In genomic region chr4:144338834-144339233, GRCh38 we compare ENCODE assay signal across 18 cellular contexts.
DNase-seq lines count a peak whose midpoint lies in the region; ATAC-seq and TF ChIP-seq lines count a peak whose summit lies in the region.
"Had no signal": no experiment of that assay in that cellular context is flagged by ENCODE, and none has a peak within 500 bp of the region (broad histone marks: within the 10 kb centered on the region; RNA-seq: fewer than 3 reads in every experiment).

No MANE protein-coding gene starts in this region.

- no peak for TF ChIP-seq CTCF in Loucy (conservative IDR thresholded peaks at IDR 0.05; ENCODE audit: low read length)
- TF ChIP-seq CTCF in progenitor cell of endocrine pancreas (IDR thresholded peaks at IDR 0.05; ENCODE audit: unreplicated experiment) = no peak
- no peak for TF ChIP-seq CTCF in upper lobe of left lung (IDR thresholded peaks at IDR 0.05)
- no peak for TF ChIP-seq CTCF in lower lobe of right lung (IDR thresholded peaks at IDR 0.05)

- WGBS in upper lobe of left lung, 2 donors = 85 to 91% methylated on average over 2 of the region's 2 CpGs

- peak overlapping the region; percentile 3 for H3K9ac ChIP-seq in Loucy (ENCODE audit: low read depth, low read length, poor library complexity, severe bottlenecking)

- no peak overlapping the region for H3K27ac ChIP-seq in upper lobe of left lung
- H3K27ac ChIP-seq in lower lobe of right lung = no peak overlapping the region
- H3K27ac ChIP-seq: 22Rv1, C4-2B, SJCRH30 had no signal

- peaks cover 7% of the 10 kb centered on the region; the same call in 1 of the 2 replicates for H3F3A ChIP-seq in Loucy (ENCODE audit: low read depth)

- ATAC-seq in upper lobe of left lung (ENCODE audit: low FRiP score in 2 of 2) (no peak), lower lobe of right lung (no peak), GM18870 (IDR thresholded peaks at IDR 0.05; ENCODE audit: unreplicated experiment) (no peak)

- H3K4me1 ChIP-seq in Loucy (ENCODE audit: insufficient read depth, low read length, poor library complexity, severe bottlenecking) (peaks cover 49% of the 10 kb centered on the region), upper lobe of left lung (no peaks in the 10 kb centered on the region), lower lobe of right lung (no peaks in the 10 kb centered on the region)

- H3K27ac Mint-ChIP-seq in progenitor cell of endocrine pancreas = peak overlapping the region; percentile 2

- H3K4me3 ChIP-seq in Loucy (ENCODE audit: low read length, poor library complexity, severe bottlenecking) (no peak overlapping the region), upper lobe of left lung (no peak overlapping the region), lower lobe of right lung (no peak overlapping the region)
- H3K4me3 ChIP-seq: SJCRH30 had no signal

- H3K36me3 ChIP-seq in Loucy (ENCODE audit: insufficient read depth, low read length) (no peaks in the 10 kb centered on the region), upper lobe of left lung (no peaks in the 10 kb centered on the region), lower lobe of right lung (no peaks in the 10 kb centered on the region)
- H3K36me3 ChIP-seq: SJCRH30 had no signal

- no peaks in the 10 kb centered on the region for H3K79me2 ChIP-seq in Loucy (ENCODE audit: insufficient read depth, low read length)

- no peaks in the 10 kb centered on the region for H3K9me3 ChIP-seq in Loucy (ENCODE audit: insufficient read depth, low read depth, low read length)
- no peaks in the 10 kb centered on the region for H3K9me3 ChIP-seq in upper lobe of left lung
- no peaks in the 10 kb centered on the region for H3K9me3 ChIP-seq in lower lobe of right lung
- H3K9me3 ChIP-seq: SJCRH30 had no signal

- peak overlapping the region; percentile 51 for H3K4me2 ChIP-seq in Loucy (ENCODE audit: low read depth, low read length, poor library complexity, severe bottlenecking)

- H3K9me2 ChIP-seq in Loucy (replicated peaks; ENCODE audit: low read depth, low read length) = no peaks in the 10 kb centered on the region

- intact Hi-C loops in lower lobe of right lung (cut with DNase I) = no loop called here

- DNase-seq in SIG-M5 treated with dmso at 0.1 percent for 504 hours (lab: John Stamatoyannopoulos, UW; ENCODE audit: unreplicated experiment) = peak; percentile 26
- no peak for DNase-seq in SIG-M5 (lab: John Stamatoyannopoulos, UW)
- DNase-seq in iPS DF 19.7 (ENCODE audit: low read depth, low spot score) = peak; percentile 3
- DNase-seq in progenitor cell of endocrine pancreas (ENCODE audit: low spot score, unreplicated experiment) = no peak
- DNase-seq in upper lobe of left lung = no peak
- no peak for DNase-seq in lower lobe of right lung
- DNase-seq: COR-L47, KG1, NCI-H1105 treated with DMSO at 0.1 percent for 48 hours, NCI-H1930, NCI-H2171, NCI-H446 treated with DMSO at 0.1 percent for 48 hours, NCI-H774, SJCRH30 had no signal

- no peaks in the 10 kb centered on the region for H3K36me3 Mint-ChIP-seq in progenitor cell of endocrine pancreas (ENCODE audit: insufficient read depth)

- H3K27me3 ChIP-seq in Loucy (ENCODE audit: insufficient read depth, low read length, poor library complexity, severe bottlenecking) = no peaks in the 10 kb centered on the region
- H3K27me3 ChIP-seq in upper lobe of left lung = no peaks in the 10 kb centered on the region
- H3K27me3 ChIP-seq in lower lobe of right lung (ENCODE audit: low read depth) = no peaks in the 10 kb centered on the region
- H3K27me3 ChIP-seq: SJCRH30 had no signal

- H3K27me3 Mint-ChIP-seq in progenitor cell of endocrine pancreas = no peaks in the 10 kb centered on the region

- no peaks in the 10 kb centered on the region for H4K20me1 ChIP-seq in Loucy (ENCODE audit: insufficient read depth, low read length, poor library complexity, severe bottlenecking)

- no peak for TF ChIP-seq EP300 in upper lobe of left lung (IDR thresholded peaks at IDR 0.05)

- no peaks in the 10 kb centered on the region for H3K9me3 Mint-ChIP-seq in progenitor cell of endocrine pancreas (ENCODE audit: low read depth)

- H3K4me3 Mint-ChIP-seq in progenitor cell of endocrine pancreas (ENCODE audit: low read depth) = no peak overlapping the region

- H3K4me1 Mint-ChIP-seq in progenitor cell of endocrine pancreas (ENCODE audit: low read depth) = peaks cover 2% of the 10 kb centered on the region

- TF ChIP-seq POLR2A in upper lobe of left lung (IDR thresholded peaks at IDR 0.05) = no peak

- no peak overlapping the region; the same call in 1 of the 2 replicates for H2AFZ ChIP-seq in Loucy (ENCODE audit: low read length)

Comparison
In these comparisons a context has a peak if more than half of its experiments do, and no peak if none do; other contexts are left out.
1. DNase-seq: peak in SIG-M5 treated with dmso at 0.1 percent for 504 hours (single experiment) and iPS DF 19.7 (single experiment); none in SIG-M5 (single experiment), progenitor cell of endocrine pancreas (single experiment), upper lobe of left lung (0 of 2) and lower lobe of right lung (single experiment).